22 cellular contexts compared by ENCODE assay signal in the genomic region with DNA sequence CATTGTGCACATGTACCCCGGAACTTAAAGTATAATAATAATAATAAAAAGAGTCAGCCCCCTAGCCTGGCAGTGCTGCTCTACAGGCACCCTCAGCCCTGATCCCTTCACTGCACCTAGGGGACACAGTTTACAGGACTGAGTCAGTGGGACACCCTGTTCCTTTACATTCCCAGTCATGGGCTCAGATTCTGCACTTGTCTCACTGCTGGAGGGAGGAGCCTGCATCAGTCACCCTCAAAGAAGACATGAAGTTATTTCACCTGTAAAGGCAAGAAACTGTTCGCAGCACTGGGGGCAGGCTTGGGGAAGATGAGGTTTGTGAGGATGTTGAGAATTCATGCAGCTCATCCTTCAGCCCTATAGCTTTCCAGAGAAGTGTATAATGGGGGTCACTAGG. TPM values are rescaled to one million over a fixed set of nuclear protein-coding genes. Genes with fewer than 3 reads are reported as not detected.
DNase-seq lines count a peak whose midpoint lies in the region; ATAC-seq and TF ChIP-seq lines count a peak whose summit lies in the region.
"Had no signal": no experiment of that assay in that cellular context is flagged by ENCODE, and none has a peak within 500 bp of the region (broad histone marks: within the 10 kb centered on the region; RNA-seq: fewer than 3 reads in every experiment).

No MANE protein-coding gene starts in this region.

- intact Hi-C loops in esophagus muscularis mucosa (cut with DNase I) = no loop called here

- H3K4me1 Mint-ChIP-seq in T-helper 2 cell treated with Interferon-gamma antibody and Interleukin-4, amounts not matched to agents 5 μg/mL and 100 μg/mL, for 36 hours (ENCODE audit: low read depth) = peaks cover 3% of the 10 kb centered on the region
- H3K4me1 Mint-ChIP-seq: CD4-positive, CD25-positive, alpha-beta regulatory T cell had no signal

- H3K27ac ChIP-seq in DOHH2 (ENCODE audit: low read depth, low read length) (peak overlapping the region; percentile 96), SU-DHL-6 (ENCODE audit: low read depth, low read length) (no peak overlapping the region), esophagus muscularis mucosa (replicated peaks in 1 of 4) (no peak overlapping the region)
- H3K27ac ChIP-seq: BLaER1, C4-2B, GM23248 had no signal

- ATAC-seq in HG03354 (IDR thresholded peaks at IDR 0.05; ENCODE audit: poor library complexity, severe bottlenecking, unreplicated experiment) = no peak
- ATAC-seq: CD8-positive, alpha-beta T cell; GM12878 had no signal

- no peak overlapping the region for H2AFZ ChIP-seq in SU-DHL-6 (ENCODE audit: low read depth, low read length, severe bottlenecking)
- H2AFZ ChIP-seq: GM23248 had no signal

- peak overlapping the region; percentile 9; the same call in 1 of the 2 replicates for H3K4me3 ChIP-seq in DOHH2 (ENCODE audit: low read length)
- H3K4me3 ChIP-seq in SU-DHL-6 (ENCODE audit: insufficient read depth, low read length, poor library complexity, severe bottlenecking) = no peak overlapping the region
- no peak overlapping the region for H3K4me3 ChIP-seq in esophagus muscularis mucosa
- H3K4me3 ChIP-seq: BLaER1, GM12878, GM23248 had no signal

- H3K9me2 ChIP-seq in DOHH2 (replicated peaks; ENCODE audit: control insufficient read depth, low read length) (no peaks in the 10 kb centered on the region), SU-DHL-6 (replicated peaks; ENCODE audit: insufficient read depth, low read length) (no peaks in the 10 kb centered on the region)

- H3K27me3 ChIP-seq in DOHH2 (ENCODE audit: control insufficient read depth, low read length) = no peaks in the 10 kb centered on the region
- H3K27me3 ChIP-seq in SU-DHL-6 (ENCODE audit: low read length) = no peaks in the 10 kb centered on the region
- H3K27me3 ChIP-seq in esophagus muscularis mucosa = peaks cover 0 to 25% (median 3%) of the 10 kb centered on the region in 4 donors
- H3K27me3 ChIP-seq: BLaER1 had no signal

- H3K79me2 ChIP-seq in DOHH2 (ENCODE audit: control insufficient read depth, low read length) = peaks cover 22% of the 10 kb centered on the region
- H3K79me2 ChIP-seq in SU-DHL-6 (ENCODE audit: insufficient read depth, low read length) = no peaks in the 10 kb centered on the region; the same call in 1 of the 2 replicates

- peak; percentile 81 for DNase-seq in esophagus muscularis mucosa (ENCODE audit: extremely low spot score)
- no peak for DNase-seq in T-helper 2 cell treated with Interferon-gamma antibody and Interleukin-4, amounts not matched to agents 5 μg/mL and 100 μg/mL, for 36 hours (ENCODE audit: low spot score)
- no peak for DNase-seq in activated naive CD4-positive, alpha-beta T cell treated with Interleukin-2 at 50 U/mL for 16 hours
- DNase-seq: Caco-2; CD4-positive, CD25-positive, alpha-beta regulatory T cell; CD8-positive, alpha-beta T cell; DMS153; DND-41; EL; GDM1; GM23248; H7; HCEC 1CT had no signal

- H3K4me2 ChIP-seq in DOHH2 (ENCODE audit: low read length) = peak overlapping the region; percentile 64
- H3K4me2 ChIP-seq in SU-DHL-6 (ENCODE audit: low read depth, low read length, poor library complexity, severe bottlenecking) = peak overlapping the region; percentile 85
- H3K4me2 ChIP-seq: BLaER1 had no signal

- no peaks in the 10 kb centered on the region for H3K36me3 Mint-ChIP-seq in T-helper 2 cell treated with Interferon-gamma antibody and Interleukin-4, amounts not matched to agents 5 μg/mL and 100 μg/mL, for 36 hours (ENCODE audit: low read depth)
- H3K36me3 Mint-ChIP-seq: CD4-positive, CD25-positive, alpha-beta regulatory T cell; CD8-positive, alpha-beta T cell had no signal

- H3K9me3 ChIP-seq in DOHH2 (ENCODE audit: control insufficient read depth, insufficient read depth, low read length) (no peaks in the 10 kb centered on the region), SU-DHL-6 (ENCODE audit: insufficient read depth, low read length) (no peaks in the 10 kb centered on the region), esophagus muscularis mucosa (no peaks in the 10 kb centered on the region)
- H3K9me3 ChIP-seq: BLaER1, Caco-2 had no signal

- no peak overlapping the region for H3K4me3 Mint-ChIP-seq in T-helper 2 cell treated with Interferon-gamma antibody and Interleukin-4, amounts not matched to agents 5 μg/mL and 100 μg/mL, for 36 hours
- H3K4me3 Mint-ChIP-seq: CD4-positive, CD25-positive, alpha-beta regulatory T cell; CD8-positive, alpha-beta T cell had no signal

- H3F3A ChIP-seq in DOHH2 (ENCODE audit: control insufficient read depth, insufficient read depth) (peaks cover 35% of the 10 kb centered on the region), SU-DHL-6 (ENCODE audit: insufficient read depth) (peaks cover 30% of the 10 kb centered on the region)

- H3K36me3 ChIP-seq in DOHH2 (ENCODE audit: control insufficient read depth, low read length) (peaks cover 17% of the 10 kb centered on the region), SU-DHL-6 (ENCODE audit: low read length) (no peaks in the 10 kb centered on the region), esophagus muscularis mucosa (no peaks in the 10 kb centered on the region)
- H3K36me3 ChIP-seq: BLaER1 had no signal

- no peak for TF ChIP-seq POLR2A in esophagus muscularis mucosa (IDR thresholded peaks at IDR 0.05; ENCODE audit: low read depth)

- peaks cover 50% of the 10 kb centered on the region for H3K4me1 ChIP-seq in DOHH2 (ENCODE audit: control insufficient read depth, low read length)
- H3K4me1 ChIP-seq in esophagus muscularis mucosa = no peaks in the 10 kb centered on the region
- H3K4me1 ChIP-seq: Caco-2 had no signal

- no peak for TF ChIP-seq EP300 in esophagus muscularis mucosa (IDR thresholded peaks at IDR 0.05)

- TF ChIP-seq CTCF in DOHH2 (IDR thresholded peaks at IDR 0.05; ENCODE audit: low read depth, low read length, poor library complexity, severe bottlenecking) (no peak), SU-DHL-6 (IDR thresholded peaks at IDR 0.05; ENCODE audit: insufficient read depth, low read length, poor library complexity, severe bottlenecking) (no peak), esophagus muscularis mucosa (IDR thresholded peaks at IDR 0.05) (no peak)

- peak overlapping the region; percentile 74; the same call in 1 of the 2 replicates for H3K9ac ChIP-seq in SU-DHL-6 (ENCODE audit: low read length)
- H3K9ac ChIP-seq: BLaER1, GM23248 had no signal

- 100% methylated on average over 2 of the region's 2 CpGs for WGBS in esophagus muscularis mucosa

- H3K27ac Mint-ChIP-seq in T-helper 2 cell treated with Interferon-gamma antibody and Interleukin-4, amounts not matched to agents 5 μg/mL and 100 μg/mL, for 36 hours = no peak overlapping the region
- H3K27ac Mint-ChIP-seq: CD4-positive, CD25-positive, alpha-beta regulatory T cell; CD8-positive, alpha-beta T cell had no signal

- no peaks in the 10 kb centered on the region for H3K9me3 Mint-ChIP-seq in T-helper 2 cell treated with Interferon-gamma antibody and Interleukin-4, amounts not matched to agents 5 μg/mL and 100 μg/mL, for 36 hours
- H3K9me3 Mint-ChIP-seq: CD8-positive, alpha-beta T cell had no signal

- H3K27me3 Mint-ChIP-seq in T-helper 2 cell treated with Interferon-gamma antibody and Interleukin-4, amounts not matched to agents 5 μg/mL and 100 μg/mL, for 36 hours (ENCODE audit: low read depth) = peaks cover 37% of the 10 kb centered on the region

- H4K20me1 ChIP-seq in DOHH2 (ENCODE audit: control insufficient read depth, insufficient read depth, low read depth, low read length) = no peaks in the 10 kb centered on the region
- no peaks in the 10 kb centered on the region for H4K20me1 ChIP-seq in SU-DHL-6 (ENCODE audit: low read depth, low read length)
- H4K20me1 ChIP-seq: BLaER1 had no signal

RNA-seq across cellular contexts. Expression of gene VPREB1, which starts 50.7 kb away (rescaled TPM):
- not detected for total RNA-seq in esophagus muscularis mucosa
- total RNA-seq: A172; A673; Caco-2; CD4-positive, CD25-positive, alpha-beta regulatory T cell; CD8-positive, alpha-beta T cell; GM12878; GM23248; H1; H7 had no signal
